In the genomic region with DNA sequence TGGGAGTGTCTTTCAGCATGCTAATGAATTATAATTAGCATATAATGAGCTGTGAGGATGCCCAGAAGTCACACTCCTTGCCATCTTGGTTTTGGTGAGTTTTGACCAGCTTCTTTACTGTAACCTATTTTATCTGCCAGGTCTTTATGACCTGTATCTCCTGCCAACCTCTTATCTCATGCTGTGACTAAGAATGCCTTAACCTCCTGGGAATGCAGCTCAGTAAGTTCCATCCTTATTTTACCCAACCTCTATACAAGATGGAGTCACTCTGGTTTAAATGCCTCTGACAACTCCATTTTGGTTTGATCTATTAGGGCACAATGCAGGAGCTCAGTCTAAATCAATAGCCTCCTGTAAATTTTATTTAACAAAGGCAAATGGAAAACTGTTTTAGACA, we compare ENCODE assay signal across 19 cellular contexts. TPM values are rescaled to one million over a fixed set of nuclear protein-coding genes. Genes with fewer than 3 reads are reported as not detected.
DNase-seq lines count a peak whose midpoint lies in the region; ATAC-seq, FAIRE-seq and TF ChIP-seq lines count a peak whose summit lies in the region.
"Had no signal": no experiment of that assay in that cellular context is flagged by ENCODE, and none has a peak within 500 bp of the region (broad histone marks: within the 10 kb centered on the region; RNA-seq: fewer than 3 reads in every experiment).

No MANE protein-coding gene starts in this region.

- H3K27ac ChIP-seq in HUES6 (ENCODE audit: low read depth, low read length) = peak overlapping the region; percentile 88; the same call in 1 of the 2 replicates
- no peak overlapping the region for H3K27ac ChIP-seq in small intestine (ENCODE audit: low read depth in 1 of 2, low read length in 1 of 2)
- H3K27ac ChIP-seq: SJSA1 had no signal

- H3K4me3 Mint-ChIP-seq in WTC11 = no peak overlapping the region
- H3K4me3 Mint-ChIP-seq: CD14-positive monocyte had no signal

- no peak for DNase-seq in WTC11 (ENCODE audit: low spot score)
- peak; percentile 39 for DNase-seq in fibroblast of the aortic adventitia (ENCODE audit: low read depth)
- DNase-seq in small intestine = peak; percentile 37
- DNase-seq in T-helper 9 cell = no peak
- DNase-seq in DMS53 (lab: John Stamatoyannopoulos, UW) = no peak
- DNase-seq in activated gamma-delta T cell treated with Interleukin-2 at 50 U/mL for 16 hours = no peak
- no peak for DNase-seq in glomerular visceral epithelial cell (ENCODE audit: extremely low spot score)
- DNase-seq: AML-193, GF-D8, KG1, NCI-H1417, NCI-H187, NCI-H2227 treated with DMSO at 0.1 percent for 48 hours, NCI-H524 treated with DMSO at 0.1 percent for 48 hours had no signal

- H3K9ac ChIP-seq in HUES6 (ENCODE audit: low read length) = no peak overlapping the region

- no peaks in the 10 kb centered on the region for H3K36me3 Mint-ChIP-seq in WTC11
- H3K36me3 Mint-ChIP-seq: CD14-positive monocyte had no signal

- H3K4me1 Mint-ChIP-seq in WTC11 = peaks cover 73% of the 10 kb centered on the region
- H3K4me1 Mint-ChIP-seq: CD14-positive monocyte had no signal

- no peaks in the 10 kb centered on the region for H3K9me3 ChIP-seq in HUES6 (ENCODE audit: control insufficient read depth, insufficient read depth, low read depth, low read length)
- H3K9me3 ChIP-seq in small intestine (ENCODE audit: control insufficient read depth, low read depth) = no peaks in the 10 kb centered on the region
- H3K9me3 ChIP-seq: SJSA1 had no signal

- no peaks in the 10 kb centered on the region; the same call in 1 of the 2 replicates for H3K27me3 Mint-ChIP-seq in WTC11 (ENCODE audit: low read depth)

- ATAC-seq in WTC11 = no peak
- ATAC-seq: HepG2, Panc1 had no signal

- FAIRE-seq in small intestine (lab: Jason Lieb, UNC) = no peak
- FAIRE-seq: HepG2 had no signal

- POLR2A ChIA-PET in WTC11 (lab: Charles Lee) = interaction anchor here (0.8 kb wide), 1 partner anchor 77 kb away, joined by 3 read pairs; a partner anchor contains a TSS

- peak overlapping the region; percentile 61 for H3K27ac Mint-ChIP-seq in WTC11
- H3K27ac Mint-ChIP-seq: CD14-positive monocyte had no signal

- H3K27me3 ChIP-seq in HUES6 (ENCODE audit: control insufficient read depth, insufficient read depth, low read length) = no peaks in the 10 kb centered on the region
- no peaks in the 10 kb centered on the region for H3K27me3 ChIP-seq in small intestine (ENCODE audit: control insufficient read depth in 2 of 2, insufficient read depth in 2 of 2, low read length in 2 of 2)
- H3K27me3 ChIP-seq: SJSA1 had no signal

- H3K36me3 ChIP-seq in HUES6 (ENCODE audit: control insufficient read depth, insufficient read depth, low read length) (peaks cover 12% of the 10 kb centered on the region; the same call in 1 of the 2 replicates), small intestine (ENCODE audit: control insufficient read depth in 2 of 2, insufficient read depth in 2 of 2, low read length in 2 of 2) (no peaks in the 10 kb centered on the region)
- H3K36me3 ChIP-seq: SJSA1 had no signal

- H3K4me3 ChIP-seq in HUES6 (ENCODE audit: low read depth, low read length) (peak overlapping the region; percentile 4; the same call in 1 of the 2 replicates), fibroblast of the aortic adventitia (ENCODE audit: low read depth, low read length) (no peak overlapping the region), small intestine (ENCODE audit: low read depth in 1 of 2, low read length in 2 of 2) (no peak overlapping the region)
- H3K4me3 ChIP-seq: SJSA1 had no signal

- CTCF ChIA-PET in WTC11 (lab: Charles Lee) = interaction anchor here (2.6 to 2.7 kb wide), 2 partner anchors 59 to 77 kb away, joined by 7 to 9 read pairs; a partner anchor contains a TSS

- TF ChIP-seq CTCF in WTC11 (IDR thresholded peaks at IDR 0.05) = no peak
- no peak for TF ChIP-seq CTCF in fibroblast of the aortic adventitia (IDR thresholded peaks at IDR 0.05; ENCODE audit: insufficient read depth, low read length)

- H3K9me3 Mint-ChIP-seq in WTC11 = no peaks in the 10 kb centered on the region

- peaks cover 63% of the 10 kb centered on the region for H3K4me1 ChIP-seq in HUES6 (ENCODE audit: control insufficient read depth, insufficient read depth, low read length)
- H3K4me1 ChIP-seq in small intestine (ENCODE audit: control insufficient read depth in 2 of 2, insufficient read depth in 1 of 2, low read depth in 1 of 2, low read length in 1 of 2) = no peaks in the 10 kb centered on the region

TF ChIP-seq in WTC11, 78 proteins besides CTCF, POLR2A, EP300 and RAD21 (continues in another document):
- TF ChIP-seq, protein P1, sequence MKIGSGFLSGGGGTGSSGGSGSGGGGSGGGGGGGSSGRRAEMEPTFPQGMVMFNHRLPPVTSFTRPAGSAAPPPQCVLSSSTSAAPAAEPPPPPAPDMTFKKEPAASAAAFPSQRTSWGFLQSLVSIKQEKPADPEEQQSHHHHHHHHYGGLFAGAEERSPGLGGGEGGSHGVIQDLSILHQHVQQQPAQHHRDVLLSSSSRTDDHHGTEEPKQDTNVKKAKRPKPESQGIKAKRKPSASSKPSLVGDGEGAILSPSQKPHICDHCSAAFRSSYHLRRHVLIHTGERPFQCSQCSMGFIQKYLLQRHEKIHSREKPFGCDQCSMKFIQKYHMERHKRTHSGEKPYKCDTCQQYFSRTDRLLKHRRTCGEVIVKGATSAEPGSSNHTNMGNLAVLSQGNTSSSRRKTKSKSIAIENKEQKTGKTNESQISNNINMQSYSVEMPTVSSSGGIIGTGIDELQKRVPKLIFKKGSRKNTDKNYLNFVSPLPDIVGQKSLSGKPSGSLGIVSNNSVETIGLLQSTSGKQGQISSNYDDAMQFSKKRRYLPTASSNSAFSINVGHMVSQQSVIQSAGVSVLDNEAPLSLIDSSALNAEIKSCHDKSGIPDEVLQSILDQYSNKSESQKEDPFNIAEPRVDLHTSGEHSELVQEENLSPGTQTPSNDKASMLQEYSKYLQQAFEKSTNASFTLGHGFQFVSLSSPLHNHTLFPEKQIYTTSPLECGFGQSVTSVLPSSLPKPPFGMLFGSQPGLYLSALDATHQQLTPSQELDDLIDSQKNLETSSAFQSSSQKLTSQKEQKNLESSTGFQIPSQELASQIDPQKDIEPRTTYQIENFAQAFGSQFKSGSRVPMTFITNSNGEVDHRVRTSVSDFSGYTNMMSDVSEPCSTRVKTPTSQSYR (CRISPR knock-in tag; IDR thresholded peaks at IDR 0.05) = no peak
- TF ChIP-seq, protein P2, sequence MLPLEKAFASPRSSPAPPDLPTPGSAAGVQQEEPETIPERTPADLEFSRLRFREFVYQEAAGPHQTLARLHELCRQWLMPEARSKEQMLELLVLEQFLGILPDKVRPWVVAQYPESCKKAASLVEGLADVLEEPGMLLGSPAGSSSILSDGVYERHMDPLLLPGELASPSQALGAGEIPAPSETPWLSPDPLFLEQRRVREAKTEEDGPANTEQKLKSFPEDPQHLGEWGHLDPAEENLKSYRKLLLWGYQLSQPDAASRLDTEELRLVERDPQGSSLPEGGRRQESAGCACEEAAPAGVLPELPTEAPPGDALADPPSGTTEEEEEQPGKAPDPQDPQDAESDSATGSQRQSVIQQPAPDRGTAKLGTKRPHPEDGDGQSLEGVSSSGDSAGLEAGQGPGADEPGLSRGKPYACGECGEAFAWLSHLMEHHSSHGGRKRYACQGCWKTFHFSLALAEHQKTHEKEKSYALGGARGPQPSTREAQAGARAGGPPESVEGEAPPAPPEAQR (CRISPR knock-in tag; IDR thresholded peaks at IDR 0.05) = peak; percentile 95
- TF ChIP-seq, protein P3, sequence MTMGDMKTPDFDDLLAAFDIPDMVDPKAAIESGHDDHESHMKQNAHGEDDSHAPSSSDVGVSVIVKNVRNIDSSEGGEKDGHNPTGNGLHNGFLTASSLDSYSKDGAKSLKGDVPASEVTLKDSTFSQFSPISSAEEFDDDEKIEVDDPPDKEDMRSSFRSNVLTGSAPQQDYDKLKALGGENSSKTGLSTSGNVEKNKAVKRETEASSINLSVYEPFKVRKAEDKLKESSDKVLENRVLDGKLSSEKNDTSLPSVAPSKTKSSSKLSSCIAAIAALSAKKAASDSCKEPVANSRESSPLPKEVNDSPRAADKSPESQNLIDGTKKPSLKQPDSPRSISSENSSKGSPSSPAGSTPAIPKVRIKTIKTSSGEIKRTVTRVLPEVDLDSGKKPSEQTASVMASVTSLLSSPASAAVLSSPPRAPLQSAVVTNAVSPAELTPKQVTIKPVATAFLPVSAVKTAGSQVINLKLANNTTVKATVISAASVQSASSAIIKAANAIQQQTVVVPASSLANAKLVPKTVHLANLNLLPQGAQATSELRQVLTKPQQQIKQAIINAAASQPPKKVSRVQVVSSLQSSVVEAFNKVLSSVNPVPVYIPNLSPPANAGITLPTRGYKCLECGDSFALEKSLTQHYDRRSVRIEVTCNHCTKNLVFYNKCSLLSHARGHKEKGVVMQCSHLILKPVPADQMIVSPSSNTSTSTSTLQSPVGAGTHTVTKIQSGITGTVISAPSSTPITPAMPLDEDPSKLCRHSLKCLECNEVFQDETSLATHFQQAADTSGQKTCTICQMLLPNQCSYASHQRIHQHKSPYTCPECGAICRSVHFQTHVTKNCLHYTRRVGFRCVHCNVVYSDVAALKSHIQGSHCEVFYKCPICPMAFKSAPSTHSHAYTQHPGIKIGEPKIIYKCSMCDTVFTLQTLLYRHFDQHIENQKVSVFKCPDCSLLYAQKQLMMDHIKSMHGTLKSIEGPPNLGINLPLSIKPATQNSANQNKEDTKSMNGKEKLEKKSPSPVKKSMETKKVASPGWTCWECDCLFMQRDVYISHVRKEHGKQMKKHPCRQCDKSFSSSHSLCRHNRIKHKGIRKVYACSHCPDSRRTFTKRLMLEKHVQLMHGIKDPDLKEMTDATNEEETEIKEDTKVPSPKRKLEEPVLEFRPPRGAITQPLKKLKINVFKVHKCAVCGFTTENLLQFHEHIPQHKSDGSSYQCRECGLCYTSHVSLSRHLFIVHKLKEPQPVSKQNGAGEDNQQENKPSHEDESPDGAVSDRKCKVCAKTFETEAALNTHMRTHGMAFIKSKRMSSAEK (CRISPR knock-in tag; IDR thresholded peaks at IDR 0.05; ENCODE audit: borderline replicate concordance) = 0 out of 2 replicates have a peak, but pooled peaks have one; percentile 76
- TF ChIP-seq, protein P4, sequence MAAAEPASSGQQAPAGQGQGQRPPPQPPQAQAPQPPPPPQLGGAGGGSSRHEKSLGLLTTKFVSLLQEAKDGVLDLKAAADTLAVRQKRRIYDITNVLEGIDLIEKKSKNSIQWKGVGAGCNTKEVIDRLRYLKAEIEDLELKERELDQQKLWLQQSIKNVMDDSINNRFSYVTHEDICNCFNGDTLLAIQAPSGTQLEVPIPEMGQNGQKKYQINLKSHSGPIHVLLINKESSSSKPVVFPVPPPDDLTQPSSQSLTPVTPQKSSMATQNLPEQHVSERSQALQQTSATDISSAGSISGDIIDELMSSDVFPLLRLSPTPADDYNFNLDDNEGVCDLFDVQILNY (CRISPR knock-in tag; IDR thresholded peaks at IDR 0.05) = no peak

RNA-seq across cellular contexts. Expression of a gene that starts 20.7 kb away (rescaled TPM):
- not detected in 3 replicates for total RNA-seq in WTC11 (2021)
- total RNA-seq in fibroblast of the aortic adventitia (ENCODE audit: low replicate concordance) = 0.18 TPM in 1 of 2 replicates, not detected in the other
- polyA plus RNA-seq in small intestine = not detected
- total RNA-seq: HepG2, SJSA1 had no signal
- polyA plus RNA-seq: CD14-positive monocyte, HepG2 had no signal

RNA-seq across cellular contexts. Expression of a gene that starts 31.1 kb away (rescaled TPM):
- total RNA-seq in WTC11 (2021) = not detected in 3 replicates
- 0.09 TPM in 1 of 2 replicates, not detected in the other for total RNA-seq in fibroblast of the aortic adventitia (ENCODE audit: low replicate concordance)
- polyA plus RNA-seq in small intestine = not detected
- total RNA-seq: HepG2, SJSA1 had no signal
- polyA plus RNA-seq: CD14-positive monocyte, HepG2 had no signal

RNA-seq across cellular contexts. Expression of a gene that starts 54.9 kb away (rescaled TPM):
- total RNA-seq in WTC11 (2021) (0.16 to 0.77 TPM (median 0.44 TPM) in 3 replicates), fibroblast of the aortic adventitia (ENCODE audit: low replicate concordance) (1.7 and 6.8 TPM in 2 replicates)
- polyA plus RNA-seq in small intestine = not detected
- total RNA-seq: HepG2, SJSA1 had no signal
- polyA plus RNA-seq: CD14-positive monocyte, HepG2 had no signal

Comparison
In these comparisons a context has a peak if more than half of its experiments do, and no peak if none do; other contexts are left out.
1. DNase-seq: peak in fibroblast of the aortic adventitia (single experiment) and small intestine (single experiment); none in WTC11 (single experiment), T-helper 9 cell (single experiment), DMS53 (single experiment), activated gamma-delta T cell treated with Interleukin-2 at 50 U/mL for 16 hours (single experiment) and glomerular visceral epithelial cell (single experiment).